10 cellular contexts compared by ENCODE assay signal in genomic region chr19:28609944-28610343, GRCh38.
"Had no signal": no experiment of that assay in that cellular context is flagged by ENCODE, and none has a peak within 500 bp of the region (broad histone marks: within the 10 kb centered on the region; RNA-seq: fewer than 3 reads in every experiment).

No MANE protein-coding gene starts in this region.

- H3K36me3 ChIP-seq: HAP-1 had no signal

- FAIRE-seq: HepG2 had no signal

- H3K4me1 ChIP-seq: HAP-1 had no signal

- H3K4me3 ChIP-seq: GM23248, HAP-1 had no signal

- H2AFZ ChIP-seq: GM23248 had no signal

- H3K4me1 Mint-ChIP-seq: IgD-negative memory B cell had no signal

- DNase-seq: GM23248, GOT3, H7, HFFc6, KG1 had no signal

- H3K9me3 ChIP-seq: HAP-1 had no signal

- H3K27ac Mint-ChIP-seq: HFFc6, IgD-negative memory B cell had no signal

- ATAC-seq: HCT116, HepG2 had no signal

- H3K27ac ChIP-seq: GM23248, HL-60 had no signal

- H3K9ac ChIP-seq: GM23248 had no signal

- H3K36me3 Mint-ChIP-seq: IgD-negative memory B cell had no signal

- H3K27me3 Mint-ChIP-seq: IgD-negative memory B cell had no signal

- H3K4me3 Mint-ChIP-seq: HFFc6 had no signal
